In the genomic region with DNA sequence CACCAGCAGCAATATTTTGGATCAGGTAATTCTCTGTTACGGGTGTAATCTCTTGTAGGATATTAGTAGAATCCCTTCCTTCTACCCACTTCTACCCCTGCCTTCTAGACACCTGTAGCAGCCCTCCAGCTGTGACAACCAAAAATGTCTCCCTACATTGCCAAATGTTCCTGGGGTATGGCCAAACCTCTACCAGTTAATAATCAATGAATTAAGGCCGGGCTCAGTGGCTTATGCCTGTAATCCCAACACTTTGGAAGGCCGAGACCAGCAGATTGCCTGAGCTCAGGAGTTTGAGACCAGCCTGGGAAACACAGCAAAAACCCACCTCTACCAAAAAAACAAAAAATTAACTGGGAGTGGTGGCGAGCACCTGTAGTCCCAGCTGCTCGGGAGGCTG, we compare ENCODE assay signal across 21 cellular contexts. TPM values are rescaled to one million over a fixed set of nuclear protein-coding genes. Genes with fewer than 3 reads are reported as not detected.
A peak's percentile ranks its signal among the peaks of the same experiment; 100 is the strongest.
DNase-seq lines count a peak whose midpoint lies in the region; ATAC-seq and TF ChIP-seq lines count a peak whose summit lies in the region.
"Had no signal": no experiment of that assay in that cellular context is flagged by ENCODE, and none has a peak within 500 bp of the region (broad histone marks: within the 10 kb centered on the region; RNA-seq: fewer than 3 reads in every experiment).

No MANE protein-coding gene starts in this region.

- peak overlapping the region in 5 of 9 donors; percentile 14 to 80 (median 41) for H3K27ac Mint-ChIP-seq in naive thymus-derived CD4-positive, alpha-beta T cell
- H3K27ac Mint-ChIP-seq in CD8-positive, alpha-beta T cell, result no peak overlapping the region

- H3K9me3 Mint-ChIP-seq in naive thymus-derived CD4-positive, alpha-beta T cell, result peaks cover 0 to 1% (median 0%) of the 10 kb centered on the region in 11 donors
- no peaks in the 10 kb centered on the region for H3K9me3 Mint-ChIP-seq in CD8-positive, alpha-beta T cell
- H3K9me3 Mint-ChIP-seq: CD8-positive, alpha-beta memory T cell had no signal

- no peaks in the 10 kb centered on the region for H3K9me3 ChIP-seq in naive thymus-derived CD4-positive, alpha-beta T cell (ENCODE audit: control insufficient read depth in 2 of 3, low read length in 3 of 3)
- H3K9me3 ChIP-seq in prostate gland, result no peaks in the 10 kb centered on the region
- no peaks in the 10 kb centered on the region for H3K9me3 ChIP-seq in CD8-positive, alpha-beta T cell (ENCODE audit: low read length)
- H3K9me3 ChIP-seq: A549; BE2C; BLaER1 treated with 17β-estradiol and CSF1 and Interleukin-3, amounts not matched to agents 10 nM and 100 nM had no signal

- POLR2A ChIA-PET in naive thymus-derived CD4-positive, alpha-beta T cell (lab: Charles Lee), result interaction anchor here (0.6 to 1.9 kb wide), 3 partner anchors 9 to 19 kb away, joined by 3 to 5 read pairs (median 4); partner anchors contain the start of gene MAML3
- POLR2A ChIA-PET in CD8-positive, alpha-beta T cell (lab: Charles Lee), result no interaction called here

- H3K4me3 ChIP-seq in naive thymus-derived CD4-positive, alpha-beta T cell (ENCODE audit: low read length), result no peak overlapping the region
- no peak overlapping the region for H3K4me3 ChIP-seq in prostate gland
- H3K4me3 ChIP-seq in CD8-positive, alpha-beta T cell (ENCODE audit: low read depth, low read length), result no peak overlapping the region
- H3K4me3 ChIP-seq: A549; BLaER1 treated with 17β-estradiol and CSF1 and Interleukin-3, amounts not matched to agents 10 nM and 100 nM; GM23248 had no signal

- TF ChIP-seq POLR2A in prostate gland (IDR thresholded peaks at IDR 0.05), result no peak

- H3K4me1 ChIP-seq in naive thymus-derived CD4-positive, alpha-beta T cell (ENCODE audit: control insufficient read depth in 2 of 2, insufficient read depth in 2 of 2, low read length in 2 of 2), result no peaks in the 10 kb centered on the region
- peaks cover 27% of the 10 kb centered on the region for H3K4me1 ChIP-seq in prostate gland (replicated peaks)
- H3K4me1 ChIP-seq in CD8-positive, alpha-beta T cell (ENCODE audit: insufficient read depth, low read length), result no peaks in the 10 kb centered on the region
- H3K4me1 ChIP-seq: BE2C had no signal

- no peak for TF ChIP-seq CTCF in C4-2B (conservative IDR thresholded peaks at IDR 0.05)
- no peak for TF ChIP-seq CTCF in VCaP (conservative IDR thresholded peaks at IDR 0.05)
- TF ChIP-seq CTCF in prostate gland (IDR thresholded peaks at IDR 0.05), result no peak
- TF ChIP-seq CTCF in CD8-positive, alpha-beta T cell (IDR thresholded peaks at IDR 0.05), result no peak

- H3K4me1 Mint-ChIP-seq in naive thymus-derived CD4-positive, alpha-beta T cell, result peaks cover 8 to 39% (median 30%) of the 10 kb centered on the region in 7 donors
- H3K4me1 Mint-ChIP-seq in CD8-positive, alpha-beta T cell (ENCODE audit: low read depth), result peaks cover 15% of the 10 kb centered on the region

- no peak for ATAC-seq in naive thymus-derived CD4-positive, alpha-beta T cell
- ATAC-seq in CD8-positive, alpha-beta T cell, result no peak
- no peak for ATAC-seq in GM21447 (IDR thresholded peaks at IDR 0.05; ENCODE audit: unreplicated experiment)
- ATAC-seq: A549 had no signal

- WGBS in prostate gland, result 85% methylated on average over 5 of the region's 5 CpGs

- H3K36me3 ChIP-seq in naive thymus-derived CD4-positive, alpha-beta T cell (ENCODE audit: control insufficient read depth in 2 of 3, insufficient read depth in 3 of 3, low read length in 3 of 3), result no peaks in the 10 kb centered on the region
- no peaks in the 10 kb centered on the region for H3K36me3 ChIP-seq in prostate gland
- H3K36me3 ChIP-seq in CD8-positive, alpha-beta T cell (ENCODE audit: insufficient read depth, low read length), result no peaks in the 10 kb centered on the region
- H3K36me3 ChIP-seq: BE2C had no signal

- intact Hi-C loops in naive thymus-derived CD4-positive, alpha-beta T cell (cut with micrococcal nuclease), result no loop called here
- intact Hi-C loops in prostate gland (cut with DNase I), result no loop called here
- intact Hi-C loops in CD8-positive, alpha-beta T cell (cut with DNase I, micrococcal nuclease), result no loop called here

- CTCF ChIA-PET in naive thymus-derived CD4-positive, alpha-beta T cell (lab: Charles Lee), result interaction anchor here (0.6 to 1.1 kb wide), 2 partner anchors 28 to 49 kb away, joined by 3 to 4 read pairs; no protein-coding TSS in a partner anchor
- CTCF ChIA-PET in CD8-positive, alpha-beta T cell (lab: Charles Lee), result interaction anchor here (0.9 kb wide), 2 partner anchors 110 to 132 kb away, joined by 3 read pairs; no protein-coding TSS in a partner anchor

- peaks cover 0 to 61% (median 0%) of the 10 kb centered on the region in 5 donors for H3K27me3 Mint-ChIP-seq in naive thymus-derived CD4-positive, alpha-beta T cell
- H3K27me3 Mint-ChIP-seq in CD8-positive, alpha-beta T cell (ENCODE audit: low read depth), result no peaks in the 10 kb centered on the region

- H3K4me3 Mint-ChIP-seq in naive thymus-derived CD4-positive, alpha-beta T cell, result peak overlapping the region in 4 of 10 donors; percentile 4 to 56 (median 38)
- no peak overlapping the region for H3K4me3 Mint-ChIP-seq in CD8-positive, alpha-beta T cell

- no peaks in the 10 kb centered on the region for H3K27me3 ChIP-seq in naive thymus-derived CD4-positive, alpha-beta T cell (ENCODE audit: control insufficient read depth in 2 of 2, insufficient read depth in 2 of 2, low read length in 2 of 2)
- no peaks in the 10 kb centered on the region for H3K27me3 ChIP-seq in prostate gland (replicated peaks; ENCODE audit: insufficient read depth)
- H3K27me3 ChIP-seq in CD8-positive, alpha-beta T cell (ENCODE audit: insufficient read depth, low read length), result no peaks in the 10 kb centered on the region
- H3K27me3 ChIP-seq: BE2C; BLaER1 treated with 17β-estradiol and CSF1 and Interleukin-3, amounts not matched to agents 10 nM and 100 nM had no signal

- peaks cover 0 to 2% (median 0%) of the 10 kb centered on the region in 5 donors for H3K36me3 Mint-ChIP-seq in naive thymus-derived CD4-positive, alpha-beta T cell
- no peaks in the 10 kb centered on the region for H3K36me3 Mint-ChIP-seq in CD8-positive, alpha-beta T cell
- H3K36me3 Mint-ChIP-seq: CD8-positive, alpha-beta memory T cell had no signal

- no peak for DNase-seq in naive thymus-derived CD4-positive, alpha-beta T cell
- no peak for DNase-seq in prostate gland (ENCODE audit: low spot score)
- no peak for DNase-seq in NK-92 treated with Interleukin-12 subunit alpha and Interleukin-12 subunit beta, amount 100 ng/mL, for 24 hours (lab: John Stamatoyannopoulos, UW)
- no peak for DNase-seq in CD8-positive, alpha-beta T cell
- DNase-seq: 8988T; ACHN; AML-193; BE2C; CD8-positive, alpha-beta memory T cell; DMS 273 treated with DMSO at 0.1 percent for 48 hours; DMS79 treated with DMSO at 0.1 percent for 48 hours; GF-D8; GM23248; H7; HCEC 1CT had no signal

- peak overlapping the region; percentile 41; the same call in 1 of the 2 replicates for H3K27ac ChIP-seq in C4-2B
- peak overlapping the region; percentile 99 for H3K27ac ChIP-seq in VCaP
- H3K27ac ChIP-seq in naive thymus-derived CD4-positive, alpha-beta T cell (ENCODE audit: low read depth, low read length), result no peak overlapping the region
- peak overlapping the region; percentile 23 to 47 for H3K27ac ChIP-seq in prostate gland
- no peak overlapping the region for H3K27ac ChIP-seq in CD8-positive, alpha-beta T cell (ENCODE audit: low read depth, low read length)
- H3K27ac ChIP-seq: BLaER1 treated with 17β-estradiol and CSF1 and Interleukin-3, amounts not matched to agents 10 nM and 100 nM; GM23248 had no signal

RNA-seq across cellular contexts. Expression of gene MAML3, which starts 9.9 kb away (rescaled TPM):
- 1 to 10 TPM; 1.4 to 9.4 (median 3.6) TPM for total RNA-seq in naive thymus-derived CD4-positive, alpha-beta T cell
- polyA plus RNA-seq in naive thymus-derived CD4-positive, alpha-beta T cell, result under 1 TPM; 0.53 to 0.55 TPM
- total RNA-seq in prostate gland, result 10 to 100 TPM; 15.0 to 30.6 TPM
- 1 to 10 TPM; 2.7 TPM for total RNA-seq in CD8-positive, alpha-beta T cell
- total RNA-seq: G401 had no signal

Comparison
In these comparisons a context has a peak if more than half of its experiments do, and no peak if none do; other contexts are left out.
1. H3K27ac ChIP-seq: peak in C4-2B (single experiment), VCaP (single experiment) and prostate gland (2 of 2); none in naive thymus-derived CD4-positive, alpha-beta T cell (single experiment) and CD8-positive, alpha-beta T cell (single experiment).